8 cellular contexts compared by ENCODE assay signal in the genomic region with DNA sequence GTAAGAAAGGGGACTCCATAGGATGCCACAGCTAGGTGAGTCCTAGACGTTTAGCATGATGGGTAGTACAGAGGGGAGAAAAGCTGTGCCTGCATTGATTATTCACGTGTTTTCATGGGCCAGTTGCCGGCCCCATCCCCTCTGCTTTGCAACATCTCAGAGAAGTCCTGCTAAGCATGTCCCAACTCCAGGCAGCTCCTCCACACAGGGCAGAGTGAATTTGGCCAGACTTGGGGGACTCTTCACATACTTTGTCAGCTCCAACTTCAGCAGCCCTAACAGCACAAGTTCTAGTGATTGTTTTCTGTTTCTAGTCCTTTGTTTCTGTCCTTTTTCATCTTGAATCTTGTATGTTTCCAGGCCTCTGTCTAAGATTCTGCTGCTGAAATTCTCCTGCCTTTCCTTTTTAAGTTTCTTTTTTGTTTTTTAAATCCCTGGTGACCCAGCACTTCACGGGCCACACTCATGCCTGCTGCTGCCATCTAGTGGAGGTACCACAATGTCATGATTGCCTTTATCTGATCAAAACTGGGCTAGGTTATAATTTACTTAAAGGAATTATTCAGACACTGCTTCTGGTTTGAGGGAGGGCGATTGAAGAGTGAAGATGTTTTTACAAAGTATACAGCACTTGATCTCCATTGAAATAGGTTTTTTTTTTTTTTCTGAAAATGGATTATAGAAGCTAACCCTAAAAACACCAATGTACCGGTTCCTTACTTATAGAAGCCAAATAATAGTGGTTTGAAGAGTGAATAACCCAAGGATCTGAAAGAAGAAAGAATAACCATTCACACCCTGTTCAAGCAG.
DNase-seq lines count a peak whose midpoint lies in the region; ATAC-seq and TF ChIP-seq lines count a peak whose summit lies in the region.

No MANE protein-coding gene starts in this region.

- H3K27ac Mint-ChIP-seq in natural killer cell: no peak overlapping the region

- DNase-seq in Daoy (ENCODE audit: low read depth) (peak; percentile 43), T-helper 9 cell (peak; percentile 1), natural killer cell (peak; percentile 29), DMS153 treated with DMSO at 0.1 percent for 48 hours (lab: John Stamatoyannopoulos, UW; ENCODE audit: unreplicated experiment) (no peak)

- peak; percentile 73 for TF ChIP-seq CTCF in natural killer cell (IDR thresholded peaks at IDR 0.05)

- no peak overlapping the region for H3K4me3 Mint-ChIP-seq in natural killer cell

- ATAC-seq in GM19372 (IDR thresholded peaks at IDR 0.05; ENCODE audit: low read depth, unreplicated experiment) (peak; percentile 62), HG03565 (IDR thresholded peaks at IDR 0.05; ENCODE audit: unreplicated experiment) (peak; percentile 67), esophagus mucosa (peak; percentile 41), natural killer cell (peak in 2 of 3 donors; percentile 78 to 91), HG03571 (IDR thresholded peaks at IDR 0.05; ENCODE audit: unreplicated experiment) (no peak)

- intact Hi-C loops in natural killer cell (cut with micrococcal nuclease): loop anchor here (1.0 kb wide), 1 partner anchor 411 kb away; no protein-coding TSS in a partner anchor

- peaks cover 5 to 10% of the 10 kb centered on the region in 2 donors for H3K27me3 Mint-ChIP-seq in natural killer cell (ENCODE audit: low read depth in 2 of 2)

- no peaks in the 10 kb centered on the region for H3K36me3 Mint-ChIP-seq in natural killer cell

- H3K4me1 Mint-ChIP-seq in natural killer cell: peaks cover 6% of the 10 kb centered on the region in 2 donors

- no peaks in the 10 kb centered on the region for H3K9me3 Mint-ChIP-seq in natural killer cell
